ENCODE assay signal across 22 cellular contexts in genomic region chr12:131017477-131017991, GRCh38.
DNase-seq lines count a peak whose midpoint lies in the region; ATAC-seq, FAIRE-seq and TF ChIP-seq lines count a peak whose summit lies in the region.
"Had no signal": no experiment of that assay in that cellular context is flagged by ENCODE, and none has a peak within 500 bp of the region (broad histone marks: within the 10 kb centered on the region; RNA-seq: fewer than 3 reads in every experiment).

No MANE protein-coding gene starts in this region.

- H4K20me1 ChIP-seq in K562 (replicated peaks; ENCODE audit: control insufficient read depth, insufficient read depth, low read length) = peaks cover 2% of the 10 kb centered on the region
- H4K20me1 ChIP-seq in hepatocyte (ENCODE audit: insufficient read depth, poor library complexity, severe bottlenecking) = no peaks in the 10 kb centered on the region

- H3K79me1 ChIP-seq in neuronal stem cell (ENCODE audit: low read depth, low read length) = no peaks in the 10 kb centered on the region

- intact Hi-C loops in K562 (cut with micrococcal nuclease) (no loop called here), lower lobe of right lung (cut with DNase I) (no loop called here), vagina (cut with DNase I) (no loop called here)

- no peak overlapping the region for H4K8ac ChIP-seq in neuronal stem cell (ENCODE audit: low read depth, low read length)

- H3K9me3 ChIP-seq in K562 (replicated peaks; ENCODE audit: control insufficient read depth, insufficient read depth, low read depth, low read length) (no peaks in the 10 kb centered on the region), lower lobe of right lung (no peaks in the 10 kb centered on the region), neuronal stem cell (replicated peaks in 1 of 2; ENCODE audit: control insufficient read depth in 2 of 2, insufficient read depth in 1 of 2, low read depth in 1 of 2, low read length in 2 of 2) (peaks cover 0 to 4% of the 10 kb centered on the region in 2 donors), hepatocyte (ENCODE audit: low read depth) (no peaks in the 10 kb centered on the region), vagina (no peaks in the 10 kb centered on the region)

- H3K79me2 ChIP-seq in K562 (ENCODE audit: control insufficient read depth, insufficient read depth, low read length) (no peaks in the 10 kb centered on the region), hepatocyte (no peaks in the 10 kb centered on the region)

- FAIRE-seq in HTR-8/SVneo (lab: Jason Lieb, UNC) = peak; percentile 77
- no peak for FAIRE-seq in K562 (lab: Jason Lieb, UNC)
- FAIRE-seq: D721Med had no signal

- H2BK15ac ChIP-seq in neuronal stem cell (ENCODE audit: low read length) = peak overlapping the region; percentile 93

- H3K4ac ChIP-seq in neuronal stem cell (ENCODE audit: low read length) = peak overlapping the region; percentile 46

- H3K27me3 ChIP-seq in K562 (ENCODE audit: control insufficient read depth in 2 of 2, insufficient read depth in 2 of 2, low read length in 2 of 2) (peaks cover 7 to 39% of the 10 kb centered on the region in 2 experiments; a peak in 4 of 5 replicates), lower lobe of right lung (ENCODE audit: low read depth) (no peaks in the 10 kb centered on the region), neuronal stem cell (ENCODE audit: control insufficient read depth in 3 of 3, insufficient read depth in 3 of 3, low read depth in 1 of 3, low read length in 3 of 3) (peaks cover 0 to 30% (median 3%) of the 10 kb centered on the region in 3 experiments), hepatocyte (no peaks in the 10 kb centered on the region), vagina (no peaks in the 10 kb centered on the region)

- H3K36me3 ChIP-seq in K562 (ENCODE audit: control insufficient read depth, insufficient read depth, low read length) = no peaks in the 10 kb centered on the region; the same call in 2 of the 3 replicates
- peaks cover 46% of the 10 kb centered on the region for H3K36me3 ChIP-seq in lower lobe of right lung
- no peaks in the 10 kb centered on the region for H3K36me3 ChIP-seq in neuronal stem cell (replicated peaks in 1 of 2; ENCODE audit: control insufficient read depth in 2 of 2, insufficient read depth in 2 of 2, low read length in 2 of 2)
- H3K36me3 ChIP-seq in hepatocyte (replicated peaks; ENCODE audit: insufficient read depth, low read depth) = no peaks in the 10 kb centered on the region
- no peaks in the 10 kb centered on the region for H3K36me3 ChIP-seq in vagina

- POLR2A ChIA-PET in K562 (lab: Yijun Ruan, JAX) = no interaction called here

- H3K9me2 ChIP-seq in hepatocyte (replicated peaks; ENCODE audit: insufficient read depth) = no peaks in the 10 kb centered on the region

- H3K23ac ChIP-seq in neuronal stem cell (ENCODE audit: low read depth, low read length, poor library complexity) = peak overlapping the region; percentile 17

- no peak for TF ChIP-seq RAD21 in K562 (CRISPR knock-in tag; conservative IDR thresholded peaks at IDR 0.05 in 1 of 2, IDR thresholded peaks at IDR 0.05 in 1 of 2)

- no peak overlapping the region for H2BK5ac ChIP-seq in neuronal stem cell (ENCODE audit: low read length)

- no peak overlapping the region for H3K4me3 ChIP-seq in K562
- no peak overlapping the region for H3K4me3 ChIP-seq in lower lobe of right lung
- peak overlapping the region in 1 of 2 donors; percentile 49 for H3K4me3 ChIP-seq in neuronal stem cell (ENCODE audit: low read length in 2 of 2)
- no peak overlapping the region for H3K4me3 ChIP-seq in hepatocyte
- no peak overlapping the region for H3K4me3 ChIP-seq in vagina
- H3K4me3 ChIP-seq: GM23248, SK-N-MC had no signal

- TF ChIP-seq CTCF in K562 (IDR thresholded peaks at IDR 0.05 in 2 of 3, conservative IDR thresholded peaks at IDR 0.05 in 1 of 3; ENCODE audit: insufficient read depth in 2 of 3, low read depth in 1 of 3, low read length in 3 of 3) (no peak), lower lobe of right lung (IDR thresholded peaks at IDR 0.05) (no peak), hepatocyte (IDR thresholded peaks at IDR 0.05; ENCODE audit: poor library complexity) (no peak), vagina (IDR thresholded peaks at IDR 0.05) (no peak)

- TF ChIP-seq POLR2A in K562 (conservative IDR thresholded peaks at IDR 0.05) (no peak), vagina (IDR thresholded peaks at IDR 0.05) (no peak)

- DNase-seq in HTR-8/SVneo (ENCODE audit: insufficient read length, low spot score) = no peak
- DNase-seq in K562 (ENCODE audit: extremely low read depth in 1 of 4, low spot score in 3 of 4) = no peak
- DNase-seq in lower lobe of right lung = no peak
- DNase-seq in neuronal stem cell (ENCODE audit: low spot score) = no peak
- DNase-seq in hepatocyte (ENCODE audit: low spot score) = no peak
- DNase-seq in NCI-H1105 treated with DMSO at 0.1 percent for 48 hours (lab: John Stamatoyannopoulos, UW) = no peak
- DNase-seq in vagina (ENCODE audit: extremely low spot score in 2 of 2) = no peak
- DNase-seq: ACHN, DMS79, GM23248, NCI-H1417 treated with DMSO at 0.1 percent for 48 hours, NCI-H187 treated with DMSO at 0.1 percent for 48 hours, NCI-H2227 treated with DMSO at 0.1 percent for 48 hours, NCI-H524, NCI-H82, SHP77 had no signal

- no TSS peak for BruUV-seq in K562 (replicated peaks; lab: Mats Ljungman, UMichigan)

- H3K9ac ChIP-seq in K562 (ENCODE audit: insufficient read depth in 1 of 2, low read depth in 2 of 2, low read length in 2 of 2) = no peak overlapping the region
- no peak overlapping the region for H3K9ac ChIP-seq in neuronal stem cell (ENCODE audit: low read depth, low read length, poor library complexity)
- H3K9ac ChIP-seq: GM23248, KMS-11 had no signal

- H3K18ac ChIP-seq in neuronal stem cell (ENCODE audit: low read length) = peak overlapping the region; percentile 85

- H3K27ac ChIP-seq in K562 (ENCODE audit: extremely low read depth, low read depth, low read length) (no peak overlapping the region), lower lobe of right lung (no peak overlapping the region), neuronal stem cell (replicated peaks; ENCODE audit: low read length) (no peak overlapping the region), hepatocyte (no peak overlapping the region), vagina (no peak overlapping the region)
- H3K27ac ChIP-seq: C4-2B, GM23248, KMS-11, SK-N-MC had no signal

- H3K9me1 ChIP-seq in K562 (ENCODE audit: control insufficient read depth, insufficient read depth, low read length) = no peaks in the 10 kb centered on the region

- H2BK120ac ChIP-seq in neuronal stem cell (ENCODE audit: low read depth, low read length) = no peak overlapping the region

- H2BK12ac ChIP-seq in neuronal stem cell (ENCODE audit: low read length) = peak overlapping the region; percentile 97

- peak overlapping the region; percentile 89 for H2AK5ac ChIP-seq in neuronal stem cell (ENCODE audit: low read depth, low read length)

- CTCF ChIA-PET in K562 (lab: Yijun Ruan, JAX; ENCODE audit: low intra/inter-chr PET ratio) = no interaction called here

- H3K4me1 ChIP-seq in K562 (replicated peaks in 1 of 2; ENCODE audit: control insufficient read depth in 2 of 2, insufficient read depth in 2 of 2, low read length in 2 of 2) (peaks cover 0 to 7% of the 10 kb centered on the region in 2 experiments; a peak in 2 of 5 replicates), lower lobe of right lung (no peaks in the 10 kb centered on the region), neuronal stem cell (ENCODE audit: control insufficient read depth in 2 of 2, insufficient read depth in 1 of 2, low read depth in 1 of 2, low read length in 2 of 2) (peaks cover 0 to 2% of the 10 kb centered on the region in 2 donors), hepatocyte (ENCODE audit: insufficient read depth) (no peaks in the 10 kb centered on the region), vagina (peaks cover 8% of the 10 kb centered on the region)

- H3K4me2 ChIP-seq in K562 (ENCODE audit: insufficient read depth, low read length) (no peak overlapping the region), neuronal stem cell (ENCODE audit: insufficient read depth, low read length, poor library complexity, severe bottlenecking) (no peak overlapping the region), hepatocyte (no peak overlapping the region)
- H3K4me2 ChIP-seq: KMS-11 had no signal

- peak overlapping the region; percentile 83 for H4K91ac ChIP-seq in neuronal stem cell (ENCODE audit: low read depth, low read length, poor library complexity)

- peak overlapping the region; percentile 99 for H3K14ac ChIP-seq in neuronal stem cell (ENCODE audit: low read length)

- no peak for TF ChIP-seq EP300 in K562 (IDR thresholded peaks at IDR 0.05; ENCODE audit: low read length)

- H2AFZ ChIP-seq in K562 (ENCODE audit: low read depth, low read length) (no peak overlapping the region), neuronal stem cell (ENCODE audit: low read length) (no peak overlapping the region), hepatocyte (no peak overlapping the region)
- H2AFZ ChIP-seq: GM23248 had no signal

- ATAC-seq in K562 (no peak), lower lobe of right lung (peak; percentile 3 to 25), GM21529 (IDR thresholded peaks at IDR 0.05; ENCODE audit: unreplicated experiment) (no peak)
- ATAC-seq: HCT116 had no signal

- in situ Hi-C loops in K562 (cut with MboI) = no loop called here

TF ChIP-seq in K562, 482 proteins besides CTCF, POLR2A, EP300 and RAD21 (continues in another document):
- TF ChIP-seq, protein P1, sequence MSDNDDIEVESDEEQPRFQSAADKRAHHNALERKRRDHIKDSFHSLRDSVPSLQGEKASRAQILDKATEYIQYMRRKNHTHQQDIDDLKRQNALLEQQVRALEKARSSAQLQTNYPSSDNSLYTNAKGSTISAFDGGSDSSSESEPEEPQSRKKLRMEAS (CRISPR knock-in tag; IDR thresholded peaks at IDR 0.05) = 0 out of 2 replicates have a peak, but pooled peaks have one; percentile 16
- TF ChIP-seq, protein P2, sequence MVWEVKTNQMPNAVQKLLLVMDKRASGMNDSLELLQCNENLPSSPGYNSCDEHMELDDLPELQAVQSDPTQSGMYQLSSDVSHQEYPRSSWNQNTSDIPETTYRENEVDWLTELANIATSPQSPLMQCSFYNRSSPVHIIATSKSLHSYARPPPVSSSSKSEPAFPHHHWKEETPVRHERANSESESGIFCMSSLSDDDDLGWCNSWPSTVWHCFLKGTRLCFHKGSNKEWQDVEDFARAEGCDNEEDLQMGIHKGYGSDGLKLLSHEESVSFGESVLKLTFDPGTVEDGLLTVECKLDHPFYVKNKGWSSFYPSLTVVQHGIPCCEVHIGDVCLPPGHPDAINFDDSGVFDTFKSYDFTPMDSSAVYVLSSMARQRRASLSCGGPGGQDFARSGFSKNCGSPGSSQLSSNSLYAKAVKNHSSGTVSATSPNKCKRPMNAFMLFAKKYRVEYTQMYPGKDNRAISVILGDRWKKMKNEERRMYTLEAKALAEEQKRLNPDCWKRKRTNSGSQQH (CRISPR knock-in tag; IDR thresholded peaks at IDR 0.05) = 0 out of 2 replicates have a peak, but pooled peaks have one; percentile 47
- no peak for TF ChIP-seq ZNF507 (tag; conservative IDR thresholded peaks at IDR 0.05)

Comparison
In these comparisons a context has a peak if more than half of its experiments do, and no peak if none do; other contexts are left out.
1. ATAC-seq: peak in lower lobe of right lung (2 of 2); none in K562 (single experiment) and GM21529 (single experiment).